24 cellular contexts compared by ENCODE assay signal in the genomic region with DNA sequence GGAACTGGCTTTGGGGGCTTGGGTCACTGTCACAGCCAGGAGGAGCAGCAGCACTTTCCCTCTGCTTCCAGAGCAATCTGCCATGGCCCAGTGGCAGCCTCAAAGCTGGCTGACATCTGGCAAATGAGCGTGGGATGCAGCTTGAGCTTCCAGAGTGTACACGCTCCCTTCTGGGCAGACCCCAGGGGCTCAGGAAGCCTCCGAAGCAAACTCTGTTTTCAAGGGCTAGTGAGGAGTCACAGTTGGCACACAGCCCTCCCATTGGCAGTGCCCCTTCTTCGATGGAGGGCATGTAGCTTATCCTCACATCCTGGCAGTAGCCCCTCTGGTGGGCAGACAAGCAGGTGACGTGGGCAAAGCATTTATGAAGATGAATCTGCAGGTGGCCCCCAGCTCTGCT.
"Had no signal": no experiment of that assay in that cellular context is flagged by ENCODE, and none has a peak within 500 bp of the region (broad histone marks: within the 10 kb centered on the region; RNA-seq: fewer than 3 reads in every experiment).

No MANE protein-coding gene starts in this region.

- H3K36me3 ChIP-seq: colonic mucosa, gastrocnemius medialis, ovary, tibial artery had no signal

- H3K9me3 ChIP-seq: colonic mucosa, gastrocnemius medialis, mucosa of descending colon, ovary, psoas muscle, sigmoid colon, testis, tibial artery had no signal

- ATAC-seq: esophagus mucosa; gastrocnemius medialis; left lobe of liver; mucosa of descending colon; natural killer cell treated with Interleukin-12 subunit alpha and Interleukin-12 subunit beta and Interleukin-15 and Interleukin-18, amount 100 ng/mL, for 72 hours; psoas muscle; right cardiac atrium; stimulated activated memory B cell treated with anti-CD40 and anti-IgM and Interleukin-4, amounts not matched to agents 10 μg/mL and 1 μg/mL and 100 μg/mL, for 72 hours; stimulated activated naive CD8-positive, alpha-beta T cell treated with anti-CD3 and anti-CD28 coated beads, Interleukin-15, Interleukin-2, amounts not matched to agents 100 U/mL and 50 U/mL, for 24 hours had no signal

- DNase-seq: colonic mucosa; effector CD8-positive, alpha-beta T cell; endodermal cell; foreskin fibroblast; gastrocnemius medialis; head of caudate nucleus; mesenchymal stem cell; naive B cell; ovary; psoas muscle; right cardiac atrium; sigmoid colon; stimulated activated CD4-positive, alpha-beta T cell treated with anti-CD3 and anti-CD28 coated beads, Interleukin-2, amount 100 ng/mL, for 24 hours; stimulated activated CD4-positive, alpha-beta T cell treated with anti-CD3 and anti-CD28 coated beads, Interleukin-4, amount 100 ng/mL, for 24 hours; stimulated activated naive CD8-positive, alpha-beta T cell treated with anti-CD3 and anti-CD28 coated beads, Interleukin-15, Interleukin-2, amounts not matched to agents 100 U/mL and 50 U/mL, for 24 hours; testis; tibial artery had no signal

- H3K4me3 ChIP-seq: colonic mucosa, gastrocnemius medialis, lung, mucosa of descending colon, ovary, psoas muscle, sigmoid colon, testis, tibial artery had no signal

- H3K27me3 ChIP-seq: colonic mucosa, ovary, sigmoid colon, testis had no signal

- H3K27ac ChIP-seq: colonic mucosa, epithelial cell of prostate, gastrocnemius medialis, ovary, psoas muscle, sigmoid colon, testis, tibial artery had no signal

- H3K4me1 ChIP-seq: colonic mucosa, gastrocnemius medialis, psoas muscle, sigmoid colon, testis, tibial artery had no signal
